6 cellular contexts compared by ENCODE assay signal in the genomic region with DNA sequence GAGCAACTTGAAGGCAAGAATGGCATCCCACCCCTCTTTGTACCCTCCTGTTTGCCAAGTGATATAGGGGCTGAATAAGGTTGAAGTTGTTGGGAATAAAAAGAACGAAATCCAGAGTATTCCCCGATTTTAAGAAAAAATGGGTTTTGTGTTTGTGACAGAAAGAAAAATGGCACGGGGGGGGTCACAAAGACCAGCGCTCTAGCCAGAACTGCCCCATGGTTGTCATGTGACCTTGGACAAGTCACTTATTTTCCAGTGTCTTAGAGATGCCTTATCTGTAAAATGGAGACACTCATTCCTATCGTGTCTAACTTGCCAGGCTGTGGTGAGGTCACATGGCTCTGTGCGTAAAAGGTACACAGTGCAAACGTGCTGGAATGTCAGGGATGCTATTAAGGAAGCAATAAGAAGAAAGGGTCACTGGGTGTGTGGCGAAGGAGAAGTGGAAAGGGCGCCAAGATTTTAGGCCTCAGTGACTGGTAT. TPM values are rescaled to one million over a fixed set of nuclear protein-coding genes. Genes with fewer than 3 reads are reported as not detected.
DNase-seq lines count a peak whose midpoint lies in the region; ATAC-seq and TF ChIP-seq lines count a peak whose summit lies in the region.

No MANE protein-coding gene starts in this region.

- no peaks in the 10 kb centered on the region for H3K27me3 ChIP-seq in smooth muscle cell (ENCODE audit: low read depth)

- no peak overlapping the region for H2AFZ ChIP-seq in smooth muscle cell (ENCODE audit: low read depth)

- no peaks in the 10 kb centered on the region for H3K9me3 Mint-ChIP-seq in activated T-cell treated with anti-CD3 and anti-CD28 coated beads, Interleukin-2, amount 50 U/mL, for 72 hours

- H3F3A ChIP-seq in smooth muscle cell (ENCODE audit: low read depth), result peaks cover 21% of the 10 kb centered on the region

- no peaks in the 10 kb centered on the region for H3K36me3 ChIP-seq in smooth muscle cell (ENCODE audit: low read depth)

- H3K27ac Mint-ChIP-seq in activated T-cell treated with anti-CD3 and anti-CD28 coated beads, Interleukin-2, amount 50 U/mL, for 72 hours, result peak overlapping the region; percentile 84

- no peak for DNase-seq in activated T-cell treated with anti-CD3 and anti-CD28 coated beads, Interleukin-2, amount 50 U/mL, for 72 hours
- no peak for DNase-seq in activated T-cell treated with anti-CD3 and anti-CD28 coated beads, Interleukin-2, amount 50 U/mL, for 48 hours
- DNase-seq in erythroblast (lab: John Stamatoyannopoulos, UW) (peak; percentile 70 to 74), smooth muscle cell (lab: John Stamatoyannopoulos, UW; ENCODE audit: unreplicated experiment) (no peak), NOMO-1 treated with DMSO at 0.1 percent for 48 hours (lab: John Stamatoyannopoulos, UW; ENCODE audit: unreplicated experiment) (no peak)

- peak overlapping the region; percentile 98 to 99 for H3K4me3 Mint-ChIP-seq in activated T-cell treated with anti-CD3 and anti-CD28 coated beads, Interleukin-2, amount 50 U/mL, for 72 hours

- TF ChIP-seq POLR2A in erythroblast (IDR thresholded peaks at IDR 0.05; ENCODE audit: low read length), result peak; percentile 64

- peak overlapping the region; percentile 97 for H3K27ac ChIP-seq in smooth muscle cell (ENCODE audit: low read depth)

- H4K20me1 ChIP-seq in smooth muscle cell (ENCODE audit: low read depth), result peaks cover 30% of the 10 kb centered on the region

- peak overlapping the region; percentile 80 for H3K4me2 ChIP-seq in smooth muscle cell

- WGBS in smooth muscle cell (ENCODE audit: low lambda C conversion rate), result 70% methylated on average over 9 of the region's 9 CpGs

- H3K36me3 Mint-ChIP-seq in activated T-cell treated with anti-CD3 and anti-CD28 coated beads, Interleukin-2, amount 50 U/mL, for 72 hours (ENCODE audit: insufficient read depth in 2 of 2), result peaks cover 13 to 26% of the 10 kb centered on the region in 2 donors

- peak overlapping the region; percentile 62 for H3K4me3 ChIP-seq in smooth muscle cell

- H3K4me1 ChIP-seq in smooth muscle cell (ENCODE audit: low read depth), result peaks cover 15% of the 10 kb centered on the region

- H3K9me3 ChIP-seq in smooth muscle cell (replicated peaks; ENCODE audit: low read depth), result no peaks in the 10 kb centered on the region

- peaks cover 37% of the 10 kb centered on the region for H3K4me1 Mint-ChIP-seq in activated T-cell treated with anti-CD3 and anti-CD28 coated beads, Interleukin-2, amount 50 U/mL, for 72 hours (ENCODE audit: low read depth)

- H3K27me3 Mint-ChIP-seq in activated T-cell treated with anti-CD3 and anti-CD28 coated beads, Interleukin-2, amount 50 U/mL, for 72 hours (ENCODE audit: low read depth), result no peaks in the 10 kb centered on the region

- TF ChIP-seq CTCF in smooth muscle cell (IDR thresholded peaks at IDR 0.05; ENCODE audit: borderline replicate concordance, insufficient read depth, poor library complexity, severe bottlenecking), result no peak

- ATAC-seq in activated T-cell treated with anti-CD3 and anti-CD28 coated beads, Interleukin-2, amount 50 U/mL, for 72 hours (replicated peaks in 1 of 2), result no peak
- ATAC-seq in GM19328 (IDR thresholded peaks at IDR 0.05; ENCODE audit: unreplicated experiment), result no peak

- H3K9ac ChIP-seq in smooth muscle cell (ENCODE audit: low read depth), result peak overlapping the region; percentile 98

- H3K79me2 ChIP-seq in smooth muscle cell (ENCODE audit: low read depth), result peaks cover 20% of the 10 kb centered on the region

RNA-seq across cellular contexts. Expression of a gene that starts 1.6 kb away (rescaled TPM):
- total RNA-seq in activated T-cell treated with anti-CD3 and anti-CD28 coated beads, Interleukin-2, amount 50 U/mL, for 72 hours, result 10 to 100 TPM; 58.0 to 63.3 TPM
- total RNA-seq in smooth muscle cell, result 9.3 and 13.7 TPM in 2 replicates
- polyA plus RNA-seq in smooth muscle cell, result 9.4 TPM in 2 replicates

RNA-seq across cellular contexts. Expression of a gene that starts 11.2 kb away (rescaled TPM):
- total RNA-seq in activated T-cell treated with anti-CD3 and anti-CD28 coated beads, Interleukin-2, amount 50 U/mL, for 72 hours, result 10 to 100 TPM; 17.9 to 20.1 TPM
- 0.49 and 4.6 TPM in 2 replicates for total RNA-seq in smooth muscle cell
- polyA plus RNA-seq in smooth muscle cell, result 5.0 and 5.9 TPM in 2 replicates

RNA-seq across cellular contexts. Expression of a gene that starts 14.3 kb away (rescaled TPM):
- total RNA-seq in activated T-cell treated with anti-CD3 and anti-CD28 coated beads, Interleukin-2, amount 50 U/mL, for 72 hours, result 1 to 10 TPM; 3.1 to 4.5 TPM
- 24.0 and 43.3 TPM in 2 replicates for total RNA-seq in smooth muscle cell
- 33.4 and 33.7 TPM in 2 replicates for polyA plus RNA-seq in smooth muscle cell

RNA-seq across cellular contexts. Expression of a gene that starts 15.0 kb away (rescaled TPM):
- 10 to 100 TPM; 12.5 to 13.0 TPM for total RNA-seq in activated T-cell treated with anti-CD3 and anti-CD28 coated beads, Interleukin-2, amount 50 U/mL, for 72 hours
- total RNA-seq in smooth muscle cell, result 3.4 TPM in 2 replicates
- 6.1 and 6.8 TPM in 2 replicates for polyA plus RNA-seq in smooth muscle cell

Comparison
In these comparisons a context has a peak if more than half of its experiments do, and no peak if none do; other contexts are left out.
1. DNase-seq: peak in erythroblast (2 of 2); none in activated T-cell treated with anti-CD3 and anti-CD28 coated beads, Interleukin-2, amount 50 U/mL, for 72 hours (0 of 2), activated T-cell treated with anti-CD3 and anti-CD28 coated beads, Interleukin-2, amount 50 U/mL, for 48 hours (0 of 2), smooth muscle cell (single experiment) and NOMO-1 treated with DMSO at 0.1 percent for 48 hours (single experiment).